ENCODE assay signal across 1 cellular context in the genomic region with DNA sequence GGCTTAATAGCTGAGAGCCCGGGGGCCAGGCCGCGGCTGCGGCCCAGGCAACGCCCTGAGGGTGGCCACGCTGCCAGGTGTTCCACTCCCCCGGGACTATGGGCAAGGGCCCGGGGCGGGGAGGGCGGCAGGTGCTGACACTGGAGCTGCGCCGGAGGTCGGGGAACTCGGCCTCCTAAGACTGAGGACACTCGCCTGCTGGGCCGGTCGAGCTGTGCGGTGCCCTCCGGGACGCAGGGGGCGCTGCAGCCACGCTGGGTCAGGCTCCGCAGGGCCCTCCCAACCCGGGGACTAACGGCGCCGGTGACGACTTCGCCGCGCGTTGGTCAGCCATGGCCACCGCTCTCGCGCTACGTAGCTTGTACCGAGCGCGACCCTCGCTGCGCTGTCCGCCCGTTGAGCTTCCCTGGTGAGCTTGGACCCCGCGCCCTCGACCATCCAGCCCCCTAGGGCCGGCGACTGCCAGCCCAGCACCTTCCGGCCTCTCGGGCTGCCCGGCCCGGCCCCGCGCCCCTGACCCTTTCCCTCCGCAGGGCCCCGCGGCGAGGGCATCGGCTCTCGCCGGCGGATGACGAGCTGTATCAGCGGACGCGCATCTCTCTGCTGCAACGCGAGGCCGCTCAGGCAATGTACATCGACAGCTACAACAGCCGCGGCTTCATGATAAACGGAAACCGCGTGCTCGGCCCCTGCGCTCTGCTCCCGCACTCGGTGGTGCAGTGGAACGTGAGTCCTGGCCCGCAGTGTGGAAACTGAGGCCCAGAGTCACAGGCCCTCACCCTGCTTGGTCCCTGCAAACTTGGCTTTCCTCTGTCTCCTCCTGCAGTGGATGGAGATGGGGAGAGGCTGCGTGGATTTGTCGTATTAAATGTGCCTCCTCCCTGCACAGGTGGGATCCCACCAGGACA.
TF ChIP-seq lines count a peak whose summit lies in the region.

A gene with protein sequence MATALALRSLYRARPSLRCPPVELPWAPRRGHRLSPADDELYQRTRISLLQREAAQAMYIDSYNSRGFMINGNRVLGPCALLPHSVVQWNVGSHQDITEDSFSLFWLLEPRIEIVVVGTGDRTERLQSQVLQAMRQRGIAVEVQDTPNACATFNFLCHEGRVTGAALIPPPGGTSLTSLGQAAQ (plus strand): TSS at position 309 of the 908 bp plus-strand sequence. CDS start 24 bp downstream, at position 333.

TF ChIP-seq in HepG2, 621 proteins besides CTCF, POLR2A, EP300 and RAD21 (continued from another document and continues in another):
- no peak for TF ChIP-seq SRSF9 (IDR thresholded peaks at IDR 0.05; ENCODE audit: borderline replicate concordance, insufficient read depth, low read depth, low read length, poor library complexity, severe bottlenecking)
- TF ChIP-seq HNRNPK (IDR thresholded peaks at IDR 0.05; ENCODE audit: low read depth, low read length, poor library complexity, severe bottlenecking), result peak; percentile 76
- TF ChIP-seq ZNF224 (CRISPR knock-in tag; IDR thresholded peaks at IDR 0.05), result peak; percentile 89
- TF ChIP-seq, protein P1, sequence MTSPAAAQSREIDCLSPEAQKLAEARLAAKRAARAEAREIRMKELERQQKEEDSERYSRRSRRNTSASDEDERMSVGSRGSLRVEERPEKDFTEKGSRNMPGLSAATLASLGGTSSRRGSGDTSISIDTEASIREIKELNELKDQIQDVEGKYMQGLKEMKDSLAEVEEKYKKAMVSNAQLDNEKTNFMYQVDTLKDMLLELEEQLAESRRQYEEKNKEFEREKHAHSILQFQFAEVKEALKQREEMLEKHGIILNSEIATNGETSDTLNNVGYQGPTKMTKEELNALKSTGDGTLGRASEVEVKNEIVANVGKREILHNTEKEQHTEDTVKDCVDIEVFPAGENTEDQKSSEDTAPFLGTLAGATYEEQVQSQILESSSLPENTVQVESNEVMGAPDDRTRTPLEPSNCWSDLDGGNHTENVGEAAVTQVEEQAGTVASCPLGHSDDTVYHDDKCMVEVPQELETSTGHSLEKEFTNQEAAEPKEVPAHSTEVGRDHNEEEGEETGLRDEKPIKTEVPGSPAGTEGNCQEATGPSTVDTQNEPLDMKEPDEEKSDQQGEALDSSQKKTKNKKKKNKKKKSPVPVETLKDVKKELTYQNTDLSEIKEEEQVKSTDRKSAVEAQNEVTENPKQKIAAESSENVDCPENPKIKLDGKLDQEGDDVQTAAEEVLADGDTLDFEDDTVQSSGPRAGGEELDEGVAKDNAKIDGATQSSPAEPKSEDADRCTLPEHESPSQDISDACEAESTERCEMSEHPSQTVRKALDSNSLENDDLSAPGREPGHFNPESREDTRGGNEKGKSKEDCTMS (CRISPR knock-in tag; conservative IDR thresholded peaks at IDR 0.05), result no peak
- 0 out of 2 replicates have a peak, but pooled peaks have one; percentile 19 for TF ChIP-seq GPN1 (CRISPR knock-in tag; IDR thresholded peaks at IDR 0.05; ENCODE audit: borderline replicate concordance)
- no peak for TF ChIP-seq ZNF263 (CRISPR knock-in tag; IDR thresholded peaks at IDR 0.05)
- TF ChIP-seq ZNF713 (CRISPR knock-in tag; IDR thresholded peaks at IDR 0.05), result no peak
- TF ChIP-seq SMARCE1 (IDR thresholded peaks at IDR 0.05; ENCODE audit: borderline replicate concordance), result no peak
- no peak; the same call in 1 of the 2 replicates for TF ChIP-seq ZZZ3 (CRISPR knock-in tag; IDR thresholded peaks at IDR 0.05; ENCODE audit: borderline replicate concordance)
- TF ChIP-seq ZNF740 (CRISPR knock-in tag; IDR thresholded peaks at IDR 0.05), result no peak
- TF ChIP-seq ZBTB34 (CRISPR knock-in tag; IDR thresholded peaks at IDR 0.05), result no peak
- peak; percentile 41; the same call in 1 of the 2 replicates for TF ChIP-seq TEF (CRISPR knock-in tag; IDR thresholded peaks at IDR 0.05)
- TF ChIP-seq BRCA1 (CRISPR knock-in tag; IDR thresholded peaks at IDR 0.05), result peak; percentile 88; the same call in 1 of the 2 replicates
- TF ChIP-seq ZBTB4 (CRISPR knock-in tag; IDR thresholded peaks at IDR 0.05; ENCODE audit: borderline replicate concordance), result no peak
- TF ChIP-seq POLR2G (IDR thresholded peaks at IDR 0.05; ENCODE audit: low read depth, low read length), result no peak
- TF ChIP-seq ZNF234 (CRISPR knock-in tag; conservative IDR thresholded peaks at IDR 0.05), result no peak
- no peak for TF ChIP-seq SMARCC2 (IDR thresholded peaks at IDR 0.05)
- TF ChIP-seq RORA (CRISPR knock-in tag; IDR thresholded peaks at IDR 0.05), result no peak
- TF ChIP-seq JUNB (CRISPR knock-in tag; IDR thresholded peaks at IDR 0.05; ENCODE audit: borderline replicate concordance), result no peak
- TF ChIP-seq, protein P2, sequence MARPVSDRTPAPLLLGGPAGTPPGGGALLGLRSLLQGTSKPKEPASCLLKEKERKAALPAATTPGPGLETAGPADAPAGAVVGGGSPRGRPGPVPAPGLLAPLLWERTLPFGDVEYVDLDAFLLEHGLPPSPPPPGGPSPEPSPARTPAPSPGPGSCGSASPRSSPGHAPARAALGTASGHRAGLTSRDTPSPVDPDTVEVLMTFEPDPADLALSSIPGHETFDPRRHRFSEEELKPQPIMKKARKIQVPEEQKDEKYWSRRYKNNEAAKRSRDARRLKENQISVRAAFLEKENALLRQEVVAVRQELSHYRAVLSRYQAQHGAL (CRISPR knock-in tag; IDR thresholded peaks at IDR 0.05; ENCODE audit: not compliant biosample characterization), result peak; percentile 87
- TF ChIP-seq FOSL1 (CRISPR knock-in tag; IDR thresholded peaks at IDR 0.05; ENCODE audit: borderline replicate concordance), result peak; percentile 47; the same call in 1 of the 2 replicates
- TF ChIP-seq, protein P3, sequence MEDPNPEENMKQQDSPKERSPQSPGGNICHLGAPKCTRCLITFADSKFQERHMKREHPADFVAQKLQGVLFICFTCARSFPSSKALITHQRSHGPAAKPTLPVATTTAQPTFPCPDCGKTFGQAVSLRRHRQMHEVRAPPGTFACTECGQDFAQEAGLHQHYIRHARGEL (CRISPR knock-in tag; IDR thresholded peaks at IDR 0.05), result peak; percentile 87
- TF ChIP-seq, protein P4, sequence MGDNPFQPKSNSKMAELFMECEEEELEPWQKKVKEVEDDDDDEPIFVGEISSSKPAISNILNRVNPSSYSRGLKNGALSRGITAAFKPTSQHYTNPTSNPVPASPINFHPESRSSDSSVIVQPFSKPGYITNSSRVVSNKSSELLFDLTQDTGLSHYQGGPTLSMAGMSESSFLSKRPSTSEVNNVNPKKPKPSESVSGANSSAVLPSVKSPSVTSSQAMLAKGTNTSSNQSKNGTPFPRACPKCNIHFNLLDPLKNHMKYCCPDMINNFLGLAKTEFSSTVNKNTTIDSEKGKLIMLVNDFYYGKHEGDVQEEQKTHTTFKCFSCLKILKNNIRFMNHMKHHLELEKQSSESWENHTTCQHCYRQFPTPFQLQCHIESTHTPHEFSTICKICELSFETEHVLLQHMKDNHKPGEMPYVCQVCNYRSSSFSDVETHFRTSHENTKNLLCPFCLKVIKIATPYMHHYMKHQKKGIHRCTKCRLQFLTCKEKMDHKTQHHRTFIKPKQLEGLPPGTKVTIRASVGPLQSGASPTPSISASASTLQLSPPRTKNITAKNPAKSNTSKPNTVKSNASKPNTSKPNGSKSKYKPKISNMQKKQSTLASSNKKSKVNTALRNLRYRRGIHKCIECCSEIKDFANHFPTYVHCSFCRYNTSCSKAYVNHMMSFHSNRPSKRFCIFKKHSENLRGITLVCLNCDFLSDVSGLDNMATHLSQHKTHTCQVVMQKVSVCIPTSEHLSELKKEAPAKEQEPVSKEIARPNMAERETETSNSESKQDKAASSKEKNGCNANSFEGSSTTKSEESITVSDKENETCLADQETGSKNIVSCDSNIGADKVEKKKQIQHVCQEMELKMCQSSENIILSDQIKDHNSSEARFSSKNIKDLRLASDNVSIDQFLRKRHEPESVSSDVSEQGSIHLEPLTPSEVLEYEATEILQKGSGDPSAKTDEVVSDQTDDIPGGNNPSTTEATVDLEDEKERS (CRISPR knock-in tag; IDR thresholded peaks at IDR 0.05), result no peak; the same call in 1 of the 2 replicates
- TF ChIP-seq ZNF597 (CRISPR knock-in tag; IDR thresholded peaks at IDR 0.05), result no peak
- TF ChIP-seq ATF7-NPFF (CRISPR knock-in tag; IDR thresholded peaks at IDR 0.05; ENCODE audit: low read depth), result peak; percentile 65; the same call in 1 of the 2 replicates
- TF ChIP-seq ZNF577 (CRISPR knock-in tag; IDR thresholded peaks at IDR 0.05; ENCODE audit: borderline replicate concordance, low read depth), result no peak
- no peak for TF ChIP-seq CC2D1A (CRISPR knock-in tag; IDR thresholded peaks at IDR 0.05)
- TF ChIP-seq, protein P5, sequence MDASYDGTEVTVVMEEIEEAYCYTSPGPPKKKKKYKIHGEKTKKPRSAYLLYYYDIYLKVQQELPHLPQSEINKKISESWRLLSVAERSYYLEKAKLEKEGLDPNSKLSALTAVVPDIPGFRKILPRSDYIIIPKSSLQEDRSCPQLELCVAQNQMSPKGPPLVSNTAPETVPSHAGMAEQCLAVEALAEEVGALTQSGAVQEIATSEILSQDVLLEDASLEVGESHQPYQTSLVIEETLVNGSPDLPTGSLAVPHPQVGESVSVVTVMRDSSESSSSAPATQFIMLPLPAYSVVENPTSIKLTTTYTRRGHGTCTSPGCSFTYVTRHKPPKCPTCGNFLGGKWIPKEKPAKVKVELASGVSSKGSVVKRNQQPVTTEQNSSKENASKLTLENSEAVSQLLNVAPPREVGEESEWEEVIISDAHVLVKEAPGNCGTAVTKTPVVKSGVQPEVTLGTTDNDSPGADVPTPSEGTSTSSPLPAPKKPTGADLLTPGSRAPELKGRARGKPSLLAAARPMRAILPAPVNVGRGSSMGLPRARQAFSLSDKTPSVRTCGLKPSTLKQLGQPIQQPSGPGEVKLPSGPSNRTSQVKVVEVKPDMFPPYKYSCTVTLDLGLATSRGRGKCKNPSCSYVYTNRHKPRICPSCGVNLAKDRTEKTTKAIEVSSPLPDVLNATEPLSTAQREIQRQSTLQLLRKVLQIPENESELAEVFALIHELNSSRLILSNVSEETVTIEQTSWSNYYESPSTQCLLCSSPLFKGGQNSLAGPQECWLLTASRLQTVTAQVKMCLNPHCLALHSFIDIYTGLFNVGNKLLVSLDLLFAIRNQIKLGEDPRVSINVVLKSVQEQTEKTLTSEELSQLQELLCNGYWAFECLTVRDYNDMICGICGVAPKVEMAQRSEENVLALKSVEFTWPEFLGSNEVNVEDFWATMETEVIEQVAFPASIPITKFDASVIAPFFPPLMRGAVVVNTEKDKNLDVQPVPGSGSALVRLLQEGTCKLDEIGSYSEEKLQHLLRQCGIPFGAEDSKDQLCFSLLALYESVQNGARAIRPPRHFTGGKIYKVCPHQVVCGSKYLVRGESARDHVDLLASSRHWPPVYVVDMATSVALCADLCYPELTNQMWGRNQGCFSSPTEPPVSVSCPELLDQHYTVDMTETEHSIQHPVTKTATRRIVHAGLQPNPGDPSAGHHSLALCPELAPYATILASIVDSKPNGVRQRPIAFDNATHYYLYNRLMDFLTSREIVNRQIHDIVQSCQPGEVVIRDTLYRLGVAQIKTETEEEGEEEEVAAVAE (CRISPR knock-in tag; IDR thresholded peaks at IDR 0.05; ENCODE audit: borderline replicate concordance), result no peak; the same call in 1 of the 2 replicates
